Comparison of ENCODE assay signal across 12 cellular contexts in genomic region chr9:105359899-105360298, GRCh38.
DNase-seq lines count a peak whose midpoint lies in the region; ATAC-seq and TF ChIP-seq lines count a peak whose summit lies in the region.
"Had no signal": no experiment of that assay in that cellular context is flagged by ENCODE, and none has a peak within 500 bp of the region (broad histone marks: within the 10 kb centered on the region; RNA-seq: fewer than 3 reads in every experiment).

No MANE protein-coding gene starts in this region.

- H3K27me3 ChIP-seq in mesenchymal stem cell (ENCODE audit: control insufficient read depth in 1 of 2, insufficient read depth in 1 of 2, low read length in 2 of 2) (no peaks in the 10 kb centered on the region), tibial nerve (no peaks in the 10 kb centered on the region)

- no peak overlapping the region for H3K18ac ChIP-seq in mesenchymal stem cell (ENCODE audit: low read depth in 1 of 2, low read length in 2 of 2)

- ATAC-seq in GM19395 (IDR thresholded peaks at IDR 0.05; ENCODE audit: unreplicated experiment): peak; percentile 48
- no peak for ATAC-seq in HG03439 (IDR thresholded peaks at IDR 0.05; ENCODE audit: unreplicated experiment)
- no peak for ATAC-seq in GM21390 (IDR thresholded peaks at IDR 0.05; ENCODE audit: unreplicated experiment)
- ATAC-seq: mucosa of descending colon had no signal

- no peak overlapping the region for H2BK12ac ChIP-seq in mesenchymal stem cell (ENCODE audit: low read length in 2 of 2)

- H3K4me1 ChIP-seq in mesenchymal stem cell (ENCODE audit: control insufficient read depth, insufficient read depth, low read depth, low read length) (peaks cover 2% of the 10 kb centered on the region), tibial nerve (no peaks in the 10 kb centered on the region)

- H3K36me3 ChIP-seq in mesenchymal stem cell (ENCODE audit: control insufficient read depth in 1 of 2, insufficient read depth in 2 of 2, low read depth in 1 of 2, low read length in 2 of 2) (peaks cover 4 to 88% of the 10 kb centered on the region in 2 experiments), tibial nerve (peaks cover 0 to 40% (median 0%) of the 10 kb centered on the region in 3 donors)

- H3K4me3 ChIP-seq in AG10803 (ENCODE audit: low read length): no peak overlapping the region
- H3K4me3 ChIP-seq in mesenchymal stem cell (ENCODE audit: insufficient read depth in 1 of 2, low read depth in 1 of 2, low read length in 2 of 2): no peak overlapping the region
- no peak overlapping the region for H3K4me3 ChIP-seq in tibial nerve
- H3K4me3 ChIP-seq: mucosa of descending colon had no signal

- no peak overlapping the region for H3K23ac ChIP-seq in mesenchymal stem cell (ENCODE audit: low read length in 2 of 2)

- H4K91ac ChIP-seq in mesenchymal stem cell (ENCODE audit: low read length): no peak overlapping the region

- no peaks in the 10 kb centered on the region for H3K79me1 ChIP-seq in mesenchymal stem cell (replicated peaks; ENCODE audit: low read length, poor library complexity, severe bottlenecking)

- H3K4ac ChIP-seq in mesenchymal stem cell (ENCODE audit: low read depth in 1 of 2, low read length in 2 of 2): no peak overlapping the region

- no peak overlapping the region for H3K9ac ChIP-seq in mesenchymal stem cell (ENCODE audit: low read length)

- H3K27ac ChIP-seq in mesenchymal stem cell (ENCODE audit: low read length, poor library complexity, severe bottlenecking): no peak overlapping the region
- H3K27ac ChIP-seq in tibial nerve: no peak overlapping the region

- no peak overlapping the region for H2AFZ ChIP-seq in mesenchymal stem cell (ENCODE audit: low read depth, low read length)

- no peaks in the 10 kb centered on the region for H3K9me3 ChIP-seq in mesenchymal stem cell (ENCODE audit: control insufficient read depth, low read length)
- H3K9me3 ChIP-seq in tibial nerve: no peaks in the 10 kb centered on the region
- H3K9me3 ChIP-seq: mucosa of descending colon had no signal

- no peak overlapping the region for H4K8ac ChIP-seq in mesenchymal stem cell (ENCODE audit: low read length)

- WGBS in mesenchymal stem cell: 98% methylated on average over 3 of the region's 3 CpGs
- 88 to 90% methylated on average over 3 of the region's 3 CpGs for WGBS in tibial nerve, 2 donors

- H2BK15ac ChIP-seq in mesenchymal stem cell (ENCODE audit: low read depth, poor library complexity, severe bottlenecking): no peak overlapping the region

- no peak overlapping the region for H3K4me2 ChIP-seq in mesenchymal stem cell (ENCODE audit: low read length, poor library complexity, severe bottlenecking)

- no peak overlapping the region for H3K14ac ChIP-seq in mesenchymal stem cell (ENCODE audit: low read length in 2 of 2)

- no peak for TF ChIP-seq EP300 in tibial nerve (IDR thresholded peaks at IDR 0.05)

- peak; percentile 24 for DNase-seq in AG10803 (ENCODE audit: low read depth)
- DNase-seq in RPMI7951 (ENCODE audit: low read depth): peak; percentile 85
- peak; percentile 51 to 72 for DNase-seq in erythroblast (lab: John Stamatoyannopoulos, UW)
- no peak for DNase-seq in mesenchymal stem cell
- DNase-seq in tibial nerve (ENCODE audit: low spot score in 2 of 2): no peak
- DNase-seq: anterior cingulate cortex, foreskin melanocyte, mucosa of descending colon, NCI-H1694 treated with DMSO at 0.1 percent for 48 hours had no signal

- TF ChIP-seq CTCF in AG10803 (conservative IDR thresholded peaks at IDR 0.05; ENCODE audit: low read length) (no peak), tibial nerve (IDR thresholded peaks at IDR 0.05) (no peak)

- H2BK120ac ChIP-seq in mesenchymal stem cell (ENCODE audit: low read depth, low read length): no peak overlapping the region

- peak; percentile 11 for TF ChIP-seq POLR2A in erythroblast (IDR thresholded peaks at IDR 0.05; ENCODE audit: low read length)
- no peak for TF ChIP-seq POLR2A in tibial nerve (IDR thresholded peaks at IDR 0.05)

- H2BK5ac ChIP-seq in mesenchymal stem cell (ENCODE audit: low read depth, low read length, poor library complexity, severe bottlenecking): no peak overlapping the region

- no peak overlapping the region for H2AK5ac ChIP-seq in mesenchymal stem cell (ENCODE audit: low read length, severe bottlenecking)

Comparison
In these comparisons a context has a peak if more than half of its experiments do, and no peak if none do; other contexts are left out.
1. DNase-seq: peak in AG10803 (single experiment), RPMI7951 (single experiment) and erythroblast (2 of 2); none in mesenchymal stem cell (single experiment) and tibial nerve (0 of 2).